Comparison of ENCODE assay signal across 11 cellular contexts in genomic region chr5:16508730-16509531, GRCh38. TPM values are rescaled to one million over a fixed set of nuclear protein-coding genes. Genes with fewer than 3 reads are reported as not detected.
A peak's percentile ranks its signal among the peaks of the same experiment; 100 is the strongest.
DNase-seq lines count a peak whose midpoint lies in the region; ATAC-seq, FAIRE-seq and TF ChIP-seq lines count a peak whose summit lies in the region.
"Had no signal": no experiment of that assay in that cellular context is flagged by ENCODE, and none has a peak within 500 bp of the region (broad histone marks: within the 10 kb centered on the region; RNA-seq: fewer than 3 reads in every experiment).

No MANE protein-coding gene starts in this region.

- intact Hi-C loops in lower leg skin (cut with DNase I; ENCODE audit: low total_unique reads) (no loop called here), uterus (cut with DNase I; ENCODE audit: low total_unique reads) (no loop called here)

- H3K36me3 ChIP-seq in bronchial epithelial cell (ENCODE audit: control insufficient read depth, insufficient read depth, low read length): no peaks in the 10 kb centered on the region
- no peaks in the 10 kb centered on the region for H3K36me3 ChIP-seq in uterus

- 27 to 35% methylated on average over 15 of the region's 15 CpGs for WGBS in lower leg skin, 2 donors

- TF ChIP-seq POLR2A in lower leg skin (IDR thresholded peaks at IDR 0.05) (no peak), uterus (IDR thresholded peaks at IDR 0.05) (no peak)

- H3K4me1 ChIP-seq in uterus: no peaks in the 10 kb centered on the region

- H3K4me3 ChIP-seq in bronchial epithelial cell (ENCODE audit: low read depth, low read length) (no peak overlapping the region), lower leg skin (ENCODE audit: low read depth, poor library complexity, severe bottlenecking) (no peak overlapping the region), uterus (no peak overlapping the region)

- no peaks in the 10 kb centered on the region for H3K9me3 ChIP-seq in uterus

- TF ChIP-seq CTCF in bronchial epithelial cell (IDR thresholded peaks at IDR 0.05; ENCODE audit: insufficient read depth, low read length, severe bottlenecking) (no peak), lower leg skin (IDR thresholded peaks at IDR 0.05) (no peak), uterus (IDR thresholded peaks at IDR 0.05) (no peak), D721Med (IDR thresholded peaks at IDR 0.05; ENCODE audit: insufficient read depth, missing control alignments) (no peak)

- FAIRE-seq in bronchial epithelial cell (lab: Jason Lieb, UNC): no peak
- FAIRE-seq in D721Med (lab: Jason Lieb, UNC): no peak
- FAIRE-seq: A204.1, GM19239 had no signal

- DNase-seq in NCI-H2081 (lab: John Stamatoyannopoulos, UW) (peak; percentile 59 to 76), NCI-H2081 treated with DMSO at 0.1 percent for 48 hours (lab: John Stamatoyannopoulos, UW) (no peak), bronchial epithelial cell (ENCODE audit: low read depth) (peak; percentile 75), lower leg skin (ENCODE audit: low spot score in 2 of 2) (peak; percentile 45 to 80), uterus (peak in 1 of 2 donors; percentile 17), anterior cingulate cortex (lab: John Stamatoyannopoulos, UW) (no peak), D721Med (ENCODE audit: insufficient read length, low spot score) (no peak)
- DNase-seq: activated effector memory CD4-positive, alpha-beta T cell treated with anti-CD3 and anti-CD28 coated beads, Interleukin-2, amount 50 U/mL, for 16 hours had no signal

- no peaks in the 10 kb centered on the region for H3K27me3 ChIP-seq in bronchial epithelial cell (ENCODE audit: control insufficient read depth, insufficient read depth, low read length)
- no peaks in the 10 kb centered on the region for H3K27me3 ChIP-seq in uterus

- ATAC-seq in GM18873 (IDR thresholded peaks at IDR 0.05; ENCODE audit: low FRiP score, unreplicated experiment): no peak

- peak overlapping the region; percentile 33 to 45 for H3K27ac ChIP-seq in uterus

RNA-seq across cellular contexts. Expression of gene ZNF622, which starts 43.3 kb away (rescaled TPM):
- 59.9 and 72.7 TPM in 2 replicates for total RNA-seq in bronchial epithelial cell
- 10 to 100 TPM; 25.8 to 36.1 (median 30.0) TPM for total RNA-seq in lower leg skin
- 10 to 100 TPM; 12.6 to 32.2 (median 14.8) TPM for total RNA-seq in uterus

Comparison
In these comparisons a context has a peak if more than half of its experiments do, and no peak if none do; other contexts are left out.
1. DNase-seq: peak in NCI-H2081 (2 of 2), bronchial epithelial cell (single experiment) and lower leg skin (2 of 2); none in NCI-H2081 treated with DMSO at 0.1 percent for 48 hours (single experiment), anterior cingulate cortex (0 of 58) and D721Med (single experiment).